In genomic region chr2:135530313-135531230, GRCh38 we compare ENCODE assay signal across 1 cellular context.
TF ChIP-seq lines count a peak whose summit lies in the region.

Gene ZRANB3 (minus strand): TSS chr2:135531218.

TF ChIP-seq in WTC11, 78 proteins besides CTCF, POLR2A, EP300 and RAD21 (continued from another document):
- TF ChIP-seq CDX4 (CRISPR knock-in tag; IDR thresholded peaks at IDR 0.05; ENCODE audit: borderline replicate concordance) (no peak), AFF4 (CRISPR knock-in tag; IDR thresholded peaks at IDR 0.05; ENCODE audit: borderline replicate concordance) (no peak), NR1H2 (CRISPR knock-in tag; IDR thresholded peaks at IDR 0.05) (no peak), EMX1 (CRISPR knock-in tag; IDR thresholded peaks at IDR 0.05) (no peak), IRF2 (CRISPR knock-in tag; IDR thresholded peaks at IDR 0.05; ENCODE audit: borderline replicate concordance, low read depth) (no peak), NFATC4 (CRISPR knock-in tag; IDR thresholded peaks at IDR 0.05) (no peak), ZNF425 (CRISPR knock-in tag; conservative IDR thresholded peaks at IDR 0.05) (no peak), STAT6 (CRISPR knock-in tag; conservative IDR thresholded peaks at IDR 0.05; ENCODE audit: low read depth) (no peak), GABPB1 (CRISPR knock-in tag; IDR thresholded peaks at IDR 0.05) (no peak; the same call in 1 of the 2 replicates), GTF2I (CRISPR knock-in tag; conservative IDR thresholded peaks at IDR 0.05) (no peak), ZNF121 (CRISPR knock-in tag; IDR thresholded peaks at IDR 0.05) (no peak), ESRRA (CRISPR knock-in tag; IDR thresholded peaks at IDR 0.05; ENCODE audit: borderline replicate concordance) (no peak), ZNF671 (CRISPR knock-in tag; IDR thresholded peaks at IDR 0.05) (no peak), MYBL2 (CRISPR knock-in tag; IDR thresholded peaks at IDR 0.05) (no peak), ATF1 (CRISPR knock-in tag; IDR thresholded peaks at IDR 0.05) (no peak), ERG (CRISPR knock-in tag; IDR thresholded peaks at IDR 0.05) (no peak), FOXJ3 (CRISPR knock-in tag; IDR thresholded peaks at IDR 0.05; ENCODE audit: borderline replicate concordance) (no peak), FOXK1 (CRISPR knock-in tag; IDR thresholded peaks at IDR 0.05) (0 out of 2 replicates have a peak, but pooled peaks have one; percentile 40), ZMAT4 (CRISPR knock-in tag; IDR thresholded peaks at IDR 0.05) (no peak), ZNF396 (CRISPR knock-in tag; IDR thresholded peaks at IDR 0.05; ENCODE audit: borderline replicate concordance) (no peak), PRRX2 (CRISPR knock-in tag; IDR thresholded peaks at IDR 0.05) (no peak), NFYB (CRISPR knock-in tag; conservative IDR thresholded peaks at IDR 0.05; ENCODE audit: low read depth) (peak; percentile 30; the same call in 1 of the 2 replicates), CBFB (CRISPR knock-in tag; IDR thresholded peaks at IDR 0.05; ENCODE audit: low read depth) (no peak), SP1 (CRISPR knock-in tag; conservative IDR thresholded peaks at IDR 0.05) (0 out of 2 replicates have a peak, but pooled peaks have one; percentile 29), ZNF219 (CRISPR knock-in tag; IDR thresholded peaks at IDR 0.05; ENCODE audit: borderline replicate concordance) (no peak), TEAD1 (CRISPR knock-in tag; IDR thresholded peaks at IDR 0.05) (peak; percentile 77; the same call in 1 of the 2 replicates), ETV6 (CRISPR knock-in tag; IDR thresholded peaks at IDR 0.05) (no peak), OVOL2 (CRISPR knock-in tag; IDR thresholded peaks at IDR 0.05; ENCODE audit: borderline replicate concordance) (no peak), NFE2L1 (CRISPR knock-in tag; IDR thresholded peaks at IDR 0.05) (no peak), RELA (CRISPR knock-in tag; IDR thresholded peaks at IDR 0.05; ENCODE audit: borderline replicate concordance) (no peak), MXD4 (CRISPR knock-in tag; IDR thresholded peaks at IDR 0.05; ENCODE audit: borderline replicate concordance) (no peak)
- TF ChIP-seq, protein P1, sequence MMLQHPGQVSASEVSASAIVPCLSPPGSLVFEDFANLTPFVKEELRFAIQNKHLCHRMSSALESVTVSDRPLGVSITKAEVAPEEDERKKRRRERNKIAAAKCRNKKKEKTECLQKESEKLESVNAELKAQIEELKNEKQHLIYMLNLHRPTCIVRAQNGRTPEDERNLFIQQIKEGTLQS (CRISPR knock-in tag; conservative IDR thresholded peaks at IDR 0.05), result no peak
- TF ChIP-seq, protein P2, sequence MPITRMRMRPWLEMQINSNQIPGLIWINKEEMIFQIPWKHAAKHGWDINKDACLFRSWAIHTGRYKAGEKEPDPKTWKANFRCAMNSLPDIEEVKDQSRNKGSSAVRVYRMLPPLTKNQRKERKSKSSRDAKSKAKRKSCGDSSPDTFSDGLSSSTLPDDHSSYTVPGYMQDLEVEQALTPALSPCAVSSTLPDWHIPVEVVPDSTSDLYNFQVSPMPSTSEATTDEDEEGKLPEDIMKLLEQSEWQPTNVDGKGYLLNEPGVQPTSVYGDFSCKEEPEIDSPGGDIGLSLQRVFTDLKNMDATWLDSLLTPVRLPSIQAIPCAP (CRISPR knock-in tag; IDR thresholded peaks at IDR 0.05), result no peak
- TF ChIP-seq, protein P3, sequence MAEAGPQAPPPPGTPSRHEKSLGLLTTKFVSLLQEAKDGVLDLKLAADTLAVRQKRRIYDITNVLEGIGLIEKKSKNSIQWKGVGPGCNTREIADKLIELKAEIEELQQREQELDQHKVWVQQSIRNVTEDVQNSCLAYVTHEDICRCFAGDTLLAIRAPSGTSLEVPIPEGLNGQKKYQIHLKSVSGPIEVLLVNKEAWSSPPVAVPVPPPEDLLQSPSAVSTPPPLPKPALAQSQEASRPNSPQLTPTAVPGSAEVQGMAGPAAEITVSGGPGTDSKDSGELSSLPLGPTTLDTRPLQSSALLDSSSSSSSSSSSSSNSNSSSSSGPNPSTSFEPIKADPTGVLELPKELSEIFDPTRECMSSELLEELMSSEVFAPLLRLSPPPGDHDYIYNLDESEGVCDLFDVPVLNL (CRISPR knock-in tag; IDR thresholded peaks at IDR 0.05; ENCODE audit: borderline replicate concordance, low read depth), result no peak
- TF ChIP-seq, protein P4, sequence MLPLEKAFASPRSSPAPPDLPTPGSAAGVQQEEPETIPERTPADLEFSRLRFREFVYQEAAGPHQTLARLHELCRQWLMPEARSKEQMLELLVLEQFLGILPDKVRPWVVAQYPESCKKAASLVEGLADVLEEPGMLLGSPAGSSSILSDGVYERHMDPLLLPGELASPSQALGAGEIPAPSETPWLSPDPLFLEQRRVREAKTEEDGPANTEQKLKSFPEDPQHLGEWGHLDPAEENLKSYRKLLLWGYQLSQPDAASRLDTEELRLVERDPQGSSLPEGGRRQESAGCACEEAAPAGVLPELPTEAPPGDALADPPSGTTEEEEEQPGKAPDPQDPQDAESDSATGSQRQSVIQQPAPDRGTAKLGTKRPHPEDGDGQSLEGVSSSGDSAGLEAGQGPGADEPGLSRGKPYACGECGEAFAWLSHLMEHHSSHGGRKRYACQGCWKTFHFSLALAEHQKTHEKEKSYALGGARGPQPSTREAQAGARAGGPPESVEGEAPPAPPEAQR (CRISPR knock-in tag; IDR thresholded peaks at IDR 0.05), result no peak
- TF ChIP-seq, protein P5, sequence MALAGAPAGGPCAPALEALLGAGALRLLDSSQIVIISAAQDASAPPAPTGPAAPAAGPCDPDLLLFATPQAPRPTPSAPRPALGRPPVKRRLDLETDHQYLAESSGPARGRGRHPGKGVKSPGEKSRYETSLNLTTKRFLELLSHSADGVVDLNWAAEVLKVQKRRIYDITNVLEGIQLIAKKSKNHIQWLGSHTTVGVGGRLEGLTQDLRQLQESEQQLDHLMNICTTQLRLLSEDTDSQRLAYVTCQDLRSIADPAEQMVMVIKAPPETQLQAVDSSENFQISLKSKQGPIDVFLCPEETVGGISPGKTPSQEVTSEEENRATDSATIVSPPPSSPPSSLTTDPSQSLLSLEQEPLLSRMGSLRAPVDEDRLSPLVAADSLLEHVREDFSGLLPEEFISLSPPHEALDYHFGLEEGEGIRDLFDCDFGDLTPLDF (CRISPR knock-in tag; IDR thresholded peaks at IDR 0.05), result no peak
